ENCODE assay signal across 1 cellular context in genomic region chr1:230761443-230762167, GRCh38.
TF ChIP-seq lines count a peak whose summit lies in the region.

No MANE protein-coding gene starts in this region.

TF ChIP-seq in HepG2, 621 proteins besides CTCF, POLR2A, EP300 and RAD21:
- TF ChIP-seq RBM39 (IDR thresholded peaks at IDR 0.05; ENCODE audit: low read depth, low read length, poor library complexity, severe bottlenecking) (no peak), ZFAT (CRISPR knock-in tag; conservative IDR thresholded peaks at IDR 0.05) (no peak), ZNF761 (CRISPR knock-in tag; conservative IDR thresholded peaks at IDR 0.05) (no peak), ZNF710 (CRISPR knock-in tag; IDR thresholded peaks at IDR 0.05; ENCODE audit: borderline replicate concordance) (no peak)
- TF ChIP-seq, protein P1, sequence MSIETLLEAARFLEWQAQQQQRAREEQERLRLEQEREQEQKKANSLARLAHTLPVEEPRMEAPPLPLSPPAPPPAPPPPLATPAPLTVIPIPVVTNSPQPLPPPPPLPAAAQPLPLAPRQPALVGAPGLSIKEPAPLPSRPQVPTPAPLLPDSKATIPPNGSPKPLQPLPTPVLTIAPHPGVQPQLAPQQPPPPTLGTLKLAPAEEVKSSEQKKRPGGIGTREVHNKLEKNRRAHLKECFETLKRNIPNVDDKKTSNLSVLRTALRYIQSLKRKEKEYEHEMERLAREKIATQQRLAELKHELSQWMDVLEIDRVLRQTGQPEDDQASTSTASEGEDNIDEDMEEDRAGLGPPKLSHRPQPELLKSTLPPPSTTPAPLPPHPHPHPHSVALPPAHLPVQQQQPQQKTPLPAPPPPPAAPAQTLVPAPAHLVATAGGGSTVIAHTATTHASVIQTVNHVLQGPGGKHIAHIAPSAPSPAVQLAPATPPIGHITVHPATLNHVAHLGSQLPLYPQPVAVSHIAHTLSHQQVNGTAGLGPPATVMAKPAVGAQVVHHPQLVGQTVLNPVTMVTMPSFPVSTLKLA (IDR thresholded peaks at IDR 0.05), result peak; percentile 97
